ENCODE assay signal across 10 cellular contexts in the genomic region with DNA sequence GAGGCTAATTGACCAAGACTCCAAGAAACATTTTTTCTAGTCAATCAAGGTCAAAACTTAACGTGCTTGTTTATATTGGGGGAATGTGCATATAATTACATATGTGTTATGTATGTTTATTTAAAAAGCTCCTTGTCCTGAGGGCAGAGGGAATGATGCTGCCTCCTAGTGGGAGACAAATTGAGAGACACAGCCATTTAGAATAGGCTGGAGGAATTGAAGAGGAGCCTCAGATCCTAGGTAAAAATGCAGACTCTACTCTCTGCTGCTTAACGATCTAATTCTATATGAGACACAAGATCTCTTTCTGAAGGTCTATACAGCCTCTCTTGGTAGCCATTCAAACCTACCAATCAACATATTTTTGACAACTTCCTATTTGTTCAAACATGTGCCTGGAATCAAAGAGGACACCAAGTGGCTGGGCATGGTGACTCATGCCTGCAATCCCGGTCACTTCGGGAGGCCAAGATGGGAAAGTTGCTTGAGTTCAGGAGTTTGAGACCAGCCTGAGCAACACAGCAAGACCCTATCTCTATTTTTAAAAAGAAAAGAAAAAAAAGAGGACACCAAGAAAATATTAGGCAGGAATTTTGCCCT.
DNase-seq lines count a peak whose midpoint lies in the region; ATAC-seq and TF ChIP-seq lines count a peak whose summit lies in the region.
"Had no signal": no experiment of that assay in that cellular context is flagged by ENCODE, and none has a peak within 500 bp of the region (broad histone marks: within the 10 kb centered on the region; RNA-seq: fewer than 3 reads in every experiment).

No MANE protein-coding gene starts in this region.

- H3K4me3 ChIP-seq in GM06990 (replicated peaks; ENCODE audit: low read depth, low read length) = no peak overlapping the region
- no peak overlapping the region for H3K4me3 ChIP-seq in psoas muscle

- ATAC-seq in esophagus mucosa (peak; percentile 35), psoas muscle (peak in 2 of 4 donors; percentile 13 to 16), left ventricle myocardium superior (no peak)

- peaks cover 17% of the 10 kb centered on the region for H3K27me3 Mint-ChIP-seq in activated CD4-positive, alpha-beta memory T cell treated with anti-CD3 and anti-CD28 coated beads, Interleukin-2, amount 10 ng/mL, durations not matched to agents 7 days and 5 days

- intact Hi-C loops in psoas muscle (cut with DNase I) = no loop called here
- intact Hi-C loops in left ventricle myocardium superior (cut with micrococcal nuclease) = no loop called here

- H3K9me3 Mint-ChIP-seq in activated CD4-positive, alpha-beta memory T cell treated with anti-CD3 and anti-CD28 coated beads, Interleukin-2, amount 10 ng/mL, durations not matched to agents 7 days and 5 days = no peaks in the 10 kb centered on the region

- peaks cover 31% of the 10 kb centered on the region for H3K4me1 ChIP-seq in psoas muscle

- H3K36me3 ChIP-seq in GM06990 (ENCODE audit: control insufficient read depth, insufficient read depth, low read length) (no peaks in the 10 kb centered on the region), psoas muscle (ENCODE audit: insufficient read depth in 1 of 2, low read depth in 1 of 2) (no peaks in the 10 kb centered on the region)

- no peaks in the 10 kb centered on the region; the same call in 1 of the 2 replicates for H3K27me3 ChIP-seq in GM06990 (replicated peaks; ENCODE audit: control insufficient read depth, insufficient read depth, low read length)
- no peaks in the 10 kb centered on the region for H3K27me3 ChIP-seq in psoas muscle (ENCODE audit: insufficient read depth in 3 of 3, low read length in 2 of 3)

- no peak overlapping the region for H3K4me3 Mint-ChIP-seq in activated CD4-positive, alpha-beta memory T cell treated with anti-CD3 and anti-CD28 coated beads, Interleukin-2, amount 10 ng/mL, durations not matched to agents 7 days and 5 days

- peak overlapping the region; percentile 72 for H3K27ac ChIP-seq in psoas muscle

- peak; percentile 55 for TF ChIP-seq CTCF in GM06990 (IDR thresholded peaks at IDR 0.05; ENCODE audit: insufficient read depth, low read length, poor library complexity, severe bottlenecking)
- TF ChIP-seq CTCF in psoas muscle (IDR thresholded peaks at IDR 0.05) = no peak

- no peaks in the 10 kb centered on the region for H3K9me3 ChIP-seq in psoas muscle

- no peak overlapping the region for H3K27ac Mint-ChIP-seq in activated CD4-positive, alpha-beta memory T cell treated with anti-CD3 and anti-CD28 coated beads, Interleukin-2, amount 10 ng/mL, durations not matched to agents 7 days and 5 days

- DNase-seq in GM06990 (ENCODE audit: extremely low read depth, insufficient read length) (no peak), NCI-H460 (ENCODE audit: extremely low read depth, low read depth) (peak; percentile 11), psoas muscle (peak in 1 of 2 donors; percentile 29), HuH-7 (ENCODE audit: low spot score) (no peak), left ventricle myocardium superior (no peak), NCI-H2081 (lab: John Stamatoyannopoulos, UW) (no peak)
- DNase-seq in activated CD4-positive, alpha-beta memory T cell treated with anti-CD3 and anti-CD28 coated beads, Interleukin-2, amount 10 ng/mL, durations not matched to agents 7 days and 5 days = no peak
- DNase-seq: activated T-cell treated with anti-CD3 and anti-CD28 coated beads for 4 hours, IMR-90 had no signal

- no peaks in the 10 kb centered on the region for H3K36me3 Mint-ChIP-seq in activated CD4-positive, alpha-beta memory T cell treated with anti-CD3 and anti-CD28 coated beads, Interleukin-2, amount 10 ng/mL, durations not matched to agents 7 days and 5 days (ENCODE audit: low read depth)

- WGBS in psoas muscle, 3 donors = 75 to 84% (median 81%) methylated on average over 4 of the region's 4 CpGs

- no peaks in the 10 kb centered on the region for H3K4me1 Mint-ChIP-seq in activated CD4-positive, alpha-beta memory T cell treated with anti-CD3 and anti-CD28 coated beads, Interleukin-2, amount 10 ng/mL, durations not matched to agents 7 days and 5 days

- CTCF ChIA-PET in activated CD4-positive, alpha-beta memory T cell treated with anti-CD3 and anti-CD28 coated beads, Interleukin-2, amount 10 ng/mL, durations not matched to agents 7 days and 5 days (lab: Charles Lee) = interaction anchor here (1.1 to 2.2 kb wide), 3 partner anchors 55 to 199 kb away, joined by 3 to 8 read pairs (median 6); no protein-coding TSS in a partner anchor

- POLR2A ChIA-PET in activated CD4-positive, alpha-beta memory T cell treated with anti-CD3 and anti-CD28 coated beads, Interleukin-2, amount 10 ng/mL, durations not matched to agents 7 days and 5 days (lab: Charles Lee) = no interaction called here
